ENCODE assay signal across 1 cellular context in genomic region chr6:116492331-116493067, GRCh38.
TF ChIP-seq lines count a peak whose summit lies in the region.

No MANE protein-coding gene starts in this region.

TF ChIP-seq in K562, 482 proteins besides CTCF, POLR2A, EP300 and RAD21 (continues in another document):
- peak; percentile 27; the same call in 1 of the 2 replicates for TF ChIP-seq EP400 (IDR thresholded peaks at IDR 0.05)
- TF ChIP-seq, protein P1, sequence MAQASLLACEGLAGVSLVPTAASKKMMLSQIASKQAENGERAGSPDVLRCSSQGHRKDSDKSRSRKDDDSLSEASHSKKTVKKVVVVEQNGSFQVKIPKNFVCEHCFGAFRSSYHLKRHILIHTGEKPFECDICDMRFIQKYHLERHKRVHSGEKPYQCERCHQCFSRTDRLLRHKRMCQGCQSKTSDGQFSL (CRISPR knock-in tag; IDR thresholded peaks at IDR 0.05) = no peak
- TF ChIP-seq, protein P1 (tag; IDR thresholded peaks at IDR 0.05) = no peak
- 0 out of 2 replicates have a peak, but pooled peaks have one; percentile 10 for TF ChIP-seq GATA2 (CRISPR knock-in tag; IDR thresholded peaks at IDR 0.05)
- no peak for TF ChIP-seq HSF4 (CRISPR knock-in tag; IDR thresholded peaks at IDR 0.05; ENCODE audit: borderline replicate concordance)
- no peak for TF ChIP-seq GATAD2B (IDR thresholded peaks at IDR 0.05; ENCODE audit: borderline replicate concordance)
- TF ChIP-seq CHD2 (IDR thresholded peaks at IDR 0.05; ENCODE audit: low read depth, low read length) = no peak
- TF ChIP-seq MCM3 (IDR thresholded peaks at IDR 0.05) = no peak
- TF ChIP-seq U2AF1 (optimal IDR thresholded peaks at IDR 0.05; ENCODE audit: low read depth, low read length) = no peak
- TF ChIP-seq, protein P2, sequence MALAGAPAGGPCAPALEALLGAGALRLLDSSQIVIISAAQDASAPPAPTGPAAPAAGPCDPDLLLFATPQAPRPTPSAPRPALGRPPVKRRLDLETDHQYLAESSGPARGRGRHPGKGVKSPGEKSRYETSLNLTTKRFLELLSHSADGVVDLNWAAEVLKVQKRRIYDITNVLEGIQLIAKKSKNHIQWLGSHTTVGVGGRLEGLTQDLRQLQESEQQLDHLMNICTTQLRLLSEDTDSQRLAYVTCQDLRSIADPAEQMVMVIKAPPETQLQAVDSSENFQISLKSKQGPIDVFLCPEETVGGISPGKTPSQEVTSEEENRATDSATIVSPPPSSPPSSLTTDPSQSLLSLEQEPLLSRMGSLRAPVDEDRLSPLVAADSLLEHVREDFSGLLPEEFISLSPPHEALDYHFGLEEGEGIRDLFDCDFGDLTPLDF (CRISPR knock-in tag; IDR thresholded peaks at IDR 0.05) = no peak
- TF ChIP-seq USF2 (CRISPR knock-in tag; IDR thresholded peaks at IDR 0.05) = no peak
- TF ChIP-seq, protein P3, sequence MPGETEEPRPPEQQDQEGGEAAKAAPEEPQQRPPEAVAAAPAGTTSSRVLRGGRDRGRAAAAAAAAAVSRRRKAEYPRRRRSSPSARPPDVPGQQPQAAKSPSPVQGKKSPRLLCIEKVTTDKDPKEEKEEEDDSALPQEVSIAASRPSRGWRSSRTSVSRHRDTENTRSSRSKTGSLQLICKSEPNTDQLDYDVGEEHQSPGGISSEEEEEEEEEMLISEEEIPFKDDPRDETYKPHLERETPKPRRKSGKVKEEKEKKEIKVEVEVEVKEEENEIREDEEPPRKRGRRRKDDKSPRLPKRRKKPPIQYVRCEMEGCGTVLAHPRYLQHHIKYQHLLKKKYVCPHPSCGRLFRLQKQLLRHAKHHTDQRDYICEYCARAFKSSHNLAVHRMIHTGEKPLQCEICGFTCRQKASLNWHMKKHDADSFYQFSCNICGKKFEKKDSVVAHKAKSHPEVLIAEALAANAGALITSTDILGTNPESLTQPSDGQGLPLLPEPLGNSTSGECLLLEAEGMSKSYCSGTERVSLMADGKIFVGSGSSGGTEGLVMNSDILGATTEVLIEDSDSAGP (CRISPR knock-in tag; IDR thresholded peaks at IDR 0.05) = no peak
- TF ChIP-seq HNRNPUL1 (IDR thresholded peaks at IDR 0.05; ENCODE audit: low read length) = no peak
- peak in 1 of 2 experiments; percentile 66; a peak in 2 of 4 replicates for TF ChIP-seq ZNF639 (CRISPR knock-in tag; conservative IDR thresholded peaks at IDR 0.05 in 1 of 2, IDR thresholded peaks at IDR 0.05 in 1 of 2)
- TF ChIP-seq, protein P4, sequence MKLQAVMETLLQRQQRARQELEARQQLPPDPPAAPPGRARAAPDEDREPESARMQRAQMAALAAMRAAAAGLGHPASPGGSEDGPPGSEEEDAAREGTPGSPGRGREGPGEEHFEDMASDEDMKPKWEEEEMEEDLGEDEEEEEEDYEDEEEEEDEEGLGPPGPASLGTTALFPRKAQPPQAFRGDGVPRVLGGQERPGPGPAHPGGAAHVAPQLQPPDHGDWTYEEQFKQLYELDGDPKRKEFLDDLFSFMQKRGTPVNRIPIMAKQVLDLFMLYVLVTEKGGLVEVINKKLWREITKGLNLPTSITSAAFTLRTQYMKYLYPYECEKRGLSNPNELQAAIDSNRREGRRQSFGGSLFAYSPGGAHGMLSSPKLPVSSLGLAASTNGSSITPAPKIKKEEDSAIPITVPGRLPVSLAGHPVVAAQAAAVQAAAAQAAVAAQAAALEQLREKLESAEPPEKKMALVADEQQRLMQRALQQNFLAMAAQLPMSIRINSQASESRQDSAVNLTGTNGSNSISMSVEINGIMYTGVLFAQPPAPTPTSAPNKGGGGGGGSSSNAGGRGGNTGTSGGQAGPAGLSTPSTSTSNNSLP (IDR thresholded peaks at IDR 0.05; ENCODE audit: borderline replicate concordance, low read depth, low read length) = peak; percentile 51; the same call in 1 of the 2 replicates
- TF ChIP-seq ZNF133 (CRISPR knock-in tag; IDR thresholded peaks at IDR 0.05) = no peak
- no peak for TF ChIP-seq PKNOX1 (IDR thresholded peaks at IDR 0.05)
- no peak for TF ChIP-seq COPS2 (conservative IDR thresholded peaks at IDR 0.05)
- TF ChIP-seq NR3C1 (CRISPR knock-in tag; IDR thresholded peaks at IDR 0.05) = no peak
- no peak for TF ChIP-seq MXI1 (IDR thresholded peaks at IDR 0.05; ENCODE audit: low read depth, low read length)
- TF ChIP-seq ZNF217 (CRISPR knock-in tag; IDR thresholded peaks at IDR 0.05) = no peak
- TF ChIP-seq ZNF263 (CRISPR knock-in tag; IDR thresholded peaks at IDR 0.05; ENCODE audit: borderline replicate concordance) = no peak
- TF ChIP-seq CXXC5 (CRISPR knock-in tag; IDR thresholded peaks at IDR 0.05) = peak; percentile 40; the same call in 1 of the 2 replicates
- TF ChIP-seq TAF15 (IDR thresholded peaks at IDR 0.05; ENCODE audit: low read depth, low read length) = no peak
- TF ChIP-seq ZNF696 (CRISPR knock-in tag; conservative IDR thresholded peaks at IDR 0.05) = no peak
- TF ChIP-seq, protein P5, sequence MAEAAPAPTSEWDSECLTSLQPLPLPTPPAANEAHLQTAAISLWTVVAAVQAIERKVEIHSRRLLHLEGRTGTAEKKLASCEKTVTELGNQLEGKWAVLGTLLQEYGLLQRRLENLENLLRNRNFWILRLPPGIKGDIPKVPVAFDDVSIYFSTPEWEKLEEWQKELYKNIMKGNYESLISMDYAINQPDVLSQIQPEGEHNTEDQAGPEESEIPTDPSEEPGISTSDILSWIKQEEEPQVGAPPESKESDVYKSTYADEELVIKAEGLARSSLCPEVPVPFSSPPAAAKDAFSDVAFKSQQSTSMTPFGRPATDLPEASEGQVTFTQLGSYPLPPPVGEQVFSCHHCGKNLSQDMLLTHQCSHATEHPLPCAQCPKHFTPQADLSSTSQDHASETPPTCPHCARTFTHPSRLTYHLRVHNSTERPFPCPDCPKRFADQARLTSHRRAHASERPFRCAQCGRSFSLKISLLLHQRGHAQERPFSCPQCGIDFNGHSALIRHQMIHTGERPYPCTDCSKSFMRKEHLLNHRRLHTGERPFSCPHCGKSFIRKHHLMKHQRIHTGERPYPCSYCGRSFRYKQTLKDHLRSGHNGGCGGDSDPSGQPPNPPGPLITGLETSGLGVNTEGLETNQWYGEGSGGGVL (CRISPR knock-in tag; IDR thresholded peaks at IDR 0.05) = no peak
- TF ChIP-seq PCBP2 (IDR thresholded peaks at IDR 0.05; ENCODE audit: low read depth, low read length, poor library complexity, severe bottlenecking) = no peak
- TF ChIP-seq JUND (IDR thresholded peaks at IDR 0.05; ENCODE audit: borderline replicate concordance, low read depth, low read length) = peak; percentile 93
- TF ChIP-seq JUND (tag; IDR thresholded peaks at IDR 0.05; ENCODE audit: borderline replicate concordance, low read depth, low read length) = peak; percentile 91
- no peak for TF ChIP-seq ATF1 (CRISPR knock-in tag; IDR thresholded peaks at IDR 0.05)
- TF ChIP-seq ATF1 (tag; IDR thresholded peaks at IDR 0.05) = peak; percentile 66
- no peak for TF ChIP-seq CTCFL (IDR thresholded peaks at IDR 0.05; ENCODE audit: borderline replicate concordance, insufficient read depth, low read depth, low read length, poor library complexity, severe bottlenecking)
- TF ChIP-seq, protein P6, sequence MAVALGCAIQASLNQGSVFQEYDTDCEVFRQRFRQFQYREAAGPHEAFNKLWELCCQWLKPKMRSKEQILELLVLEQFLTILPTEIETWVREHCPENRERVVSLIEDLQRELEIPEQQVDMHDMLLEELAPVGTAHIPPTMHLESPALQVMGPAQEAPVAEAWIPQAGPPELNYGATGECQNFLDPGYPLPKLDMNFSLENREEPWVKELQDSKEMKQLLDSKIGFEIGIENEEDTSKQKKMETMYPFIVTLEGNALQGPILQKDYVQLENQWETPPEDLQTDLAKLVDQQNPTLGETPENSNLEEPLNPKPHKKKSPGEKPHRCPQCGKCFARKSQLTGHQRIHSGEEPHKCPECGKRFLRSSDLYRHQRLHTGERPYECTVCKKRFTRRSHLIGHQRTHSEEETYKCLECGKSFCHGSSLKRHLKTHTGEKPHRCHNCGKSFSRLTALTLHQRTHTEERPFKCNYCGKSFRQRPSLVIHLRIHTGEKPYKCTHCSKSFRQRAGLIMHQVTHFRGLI (CRISPR knock-in tag; IDR thresholded peaks at IDR 0.05) = no peak
- no peak for TF ChIP-seq THAP12 (CRISPR knock-in tag; IDR thresholded peaks at IDR 0.05)
- TF ChIP-seq EWSR1 (IDR thresholded peaks at IDR 0.05; ENCODE audit: borderline replicate concordance, low read depth, partially characterized antibody) = no peak
- TF ChIP-seq, protein P7, sequence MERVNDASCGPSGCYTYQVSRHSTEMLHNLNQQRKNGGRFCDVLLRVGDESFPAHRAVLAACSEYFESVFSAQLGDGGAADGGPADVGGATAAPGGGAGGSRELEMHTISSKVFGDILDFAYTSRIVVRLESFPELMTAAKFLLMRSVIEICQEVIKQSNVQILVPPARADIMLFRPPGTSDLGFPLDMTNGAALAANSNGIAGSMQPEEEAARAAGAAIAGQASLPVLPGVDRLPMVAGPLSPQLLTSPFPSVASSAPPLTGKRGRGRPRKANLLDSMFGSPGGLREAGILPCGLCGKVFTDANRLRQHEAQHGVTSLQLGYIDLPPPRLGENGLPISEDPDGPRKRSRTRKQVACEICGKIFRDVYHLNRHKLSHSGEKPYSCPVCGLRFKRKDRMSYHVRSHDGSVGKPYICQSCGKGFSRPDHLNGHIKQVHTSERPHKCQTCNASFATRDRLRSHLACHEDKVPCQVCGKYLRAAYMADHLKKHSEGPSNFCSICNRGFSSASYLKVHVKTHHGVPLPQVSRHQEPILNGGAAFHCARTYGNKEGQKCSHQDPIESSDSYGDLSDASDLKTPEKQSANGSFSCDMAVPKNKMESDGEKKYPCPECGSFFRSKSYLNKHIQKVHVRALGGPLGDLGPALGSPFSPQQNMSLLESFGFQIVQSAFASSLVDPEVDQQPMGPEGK (CRISPR knock-in tag; IDR thresholded peaks at IDR 0.05; ENCODE audit: borderline replicate concordance) = no peak
- TF ChIP-seq RBM17 (IDR thresholded peaks at IDR 0.05; ENCODE audit: borderline replicate concordance, low read depth, low read length) = no peak
- TF ChIP-seq ZFP30 (CRISPR knock-in tag; IDR thresholded peaks at IDR 0.05; ENCODE audit: borderline replicate concordance) = no peak
